In genomic region chr4:139584784-139585183, GRCh38 we compare ENCODE assay signal across 20 cellular contexts. TPM values are rescaled to one million over a fixed set of nuclear protein-coding genes. Genes with fewer than 3 reads are reported as not detected.
DNase-seq lines count a peak whose midpoint lies in the region; ATAC-seq, FAIRE-seq and TF ChIP-seq lines count a peak whose summit lies in the region.
"Had no signal": no experiment of that assay in that cellular context is flagged by ENCODE, and none has a peak within 500 bp of the region (broad histone marks: within the 10 kb centered on the region; RNA-seq: fewer than 3 reads in every experiment).

No MANE protein-coding gene starts in this region.

- no peak for FAIRE-seq in GM12892 (lab: Jason Lieb, UNC)
- FAIRE-seq: D721Med, H1 had no signal

- TF ChIP-seq CTCF in HFFc6 (IDR thresholded peaks at IDR 0.05), result no peak
- TF ChIP-seq CTCF in foreskin keratinocyte (conservative IDR thresholded peaks at IDR 0.05), result no peak
- TF ChIP-seq CTCF in coronary artery (IDR thresholded peaks at IDR 0.05), result no peak

- H3K27me3 ChIP-seq in adipocyte (replicated peaks; ENCODE audit: control insufficient read depth, insufficient read depth, low read length) (no peaks in the 10 kb centered on the region), foreskin keratinocyte (peaks cover 4% of the 10 kb centered on the region)
- H3K27me3 ChIP-seq: MG63 had no signal

- H3K9me3 ChIP-seq in adipocyte (ENCODE audit: control insufficient read depth, low read length), result no peaks in the 10 kb centered on the region
- H3K9me3 ChIP-seq: MG63 had no signal

- H3K36me3 Mint-ChIP-seq in HFFc6 (ENCODE audit: low read depth), result no peaks in the 10 kb centered on the region
- no peaks in the 10 kb centered on the region for H3K36me3 Mint-ChIP-seq in activated T-helper 17 cell treated with anti-CD3 and anti-CD28 coated beads, Interleukin-2, amount 50 U/mL, for 72 hours (ENCODE audit: low read depth)

- no peak overlapping the region for H3K4me3 Mint-ChIP-seq in HFFc6
- H3K4me3 Mint-ChIP-seq in activated T-helper 17 cell treated with anti-CD3 and anti-CD28 coated beads, Interleukin-2, amount 50 U/mL, for 72 hours, result no peak overlapping the region

- H3K4me3 ChIP-seq in adipocyte (ENCODE audit: low read length) (no peak overlapping the region), coronary artery (no peak overlapping the region)
- H3K4me3 ChIP-seq: MG63, PC-9 had no signal

- peak; percentile 48 for ATAC-seq in foreskin keratinocyte
- no peak for ATAC-seq in activated T-helper 17 cell treated with anti-CD3 and anti-CD28 coated beads, Interleukin-2, amount 50 U/mL, for 72 hours (replicated peaks)

- DNase-seq in AG20443 (ENCODE audit: low spot score), result peak; percentile 39
- peak; percentile 30 for DNase-seq in HFFc6
- DNase-seq in adipocyte (ENCODE audit: low read depth), result peak; percentile 32
- DNase-seq in foreskin keratinocyte, result peak in 1 of 2 donors; percentile 28
- DNase-seq in substantia nigra (lab: John Stamatoyannopoulos, UW), result no peak
- no peak for DNase-seq in GM12892 (ENCODE audit: insufficient read length)
- DNase-seq in coronary artery (ENCODE audit: low spot score), result no peak
- DNase-seq: ACHN, AML-193, MG63, NCI-H1048, NCI-H1436, NCI-H2029, NCI-H345, NCI-H526, PC-9 had no signal

- no peaks in the 10 kb centered on the region for H3K9me3 Mint-ChIP-seq in HFFc6
- peaks cover 4% of the 10 kb centered on the region for H3K9me3 Mint-ChIP-seq in activated T-helper 17 cell treated with anti-CD3 and anti-CD28 coated beads, Interleukin-2, amount 50 U/mL, for 72 hours

- H3K27ac ChIP-seq in foreskin keratinocyte (no peak overlapping the region), substantia nigra (ENCODE audit: low read depth, low read length, poor library complexity, severe bottlenecking) (no peak overlapping the region), coronary artery (no peak overlapping the region)
- H3K27ac ChIP-seq: C4-2B, PC-9 had no signal

- H3K4me1 ChIP-seq in adipocyte (ENCODE audit: control insufficient read depth, insufficient read depth, low read length) (peaks cover 20% of the 10 kb centered on the region), foreskin keratinocyte (no peaks in the 10 kb centered on the region)

- no peak overlapping the region for H3K27ac Mint-ChIP-seq in HFFc6
- no peak overlapping the region for H3K27ac Mint-ChIP-seq in activated T-helper 17 cell treated with anti-CD3 and anti-CD28 coated beads, Interleukin-2, amount 50 U/mL, for 72 hours

- peaks cover 16% of the 10 kb centered on the region for H3K4me1 Mint-ChIP-seq in HFFc6 (ENCODE audit: low read depth)
- no peaks in the 10 kb centered on the region for H3K4me1 Mint-ChIP-seq in activated T-helper 17 cell treated with anti-CD3 and anti-CD28 coated beads, Interleukin-2, amount 50 U/mL, for 72 hours

- no peak overlapping the region for H3K9ac ChIP-seq in adipocyte (ENCODE audit: low read length)

- peaks cover 14% of the 10 kb centered on the region for H3K27me3 Mint-ChIP-seq in HFFc6 (ENCODE audit: insufficient read depth)
- H3K27me3 Mint-ChIP-seq in activated T-helper 17 cell treated with anti-CD3 and anti-CD28 coated beads, Interleukin-2, amount 50 U/mL, for 72 hours, result peaks cover 15% of the 10 kb centered on the region

- no peak for TF ChIP-seq POLR2A in GM12892 (IDR thresholded peaks at IDR 0.05; ENCODE audit: low read depth, low read length)

- H3K36me3 ChIP-seq in adipocyte (ENCODE audit: control insufficient read depth, insufficient read depth, low read length, severe bottlenecking), result no peaks in the 10 kb centered on the region
- H3K36me3 ChIP-seq: MG63 had no signal

RNA-seq across cellular contexts. Expression of gene SETD7, which starts 28.8 kb away (rescaled TPM):
- total RNA-seq in HFFc6 (2021; fragmentation: NEBNext Ultra II Directional; extraction: Animal tissue kit (Norgen Biotek cat#: 25700)), result 10 to 100 TPM; 61.5 to 86.6 (median 67.9) TPM
- 30.9 and 32.0 TPM in 2 replicates for total RNA-seq in foreskin keratinocyte
- polyA plus RNA-seq in foreskin keratinocyte, result 7.3 and 8.2 TPM in 2 replicates
- 10 to 100 TPM; 18.0 to 22.7 TPM for total RNA-seq in activated T-helper 17 cell treated with anti-CD3 and anti-CD28 coated beads, Interleukin-2, amount 50 U/mL, for 72 hours
- 0.15 TPM for polyA plus RNA-seq in GM12892 (2012; ENCODE audit: missing spikeins)

Comparison
In these comparisons a context has a peak if more than half of its experiments do, and no peak if none do; other contexts are left out.
1. DNase-seq: peak in AG20443 (single experiment), HFFc6 (single experiment) and adipocyte (single experiment); none in substantia nigra (0 of 49), GM12892 (single experiment) and coronary artery (single experiment).